ENCODE assay signal across 26 cellular contexts in the genomic region with DNA sequence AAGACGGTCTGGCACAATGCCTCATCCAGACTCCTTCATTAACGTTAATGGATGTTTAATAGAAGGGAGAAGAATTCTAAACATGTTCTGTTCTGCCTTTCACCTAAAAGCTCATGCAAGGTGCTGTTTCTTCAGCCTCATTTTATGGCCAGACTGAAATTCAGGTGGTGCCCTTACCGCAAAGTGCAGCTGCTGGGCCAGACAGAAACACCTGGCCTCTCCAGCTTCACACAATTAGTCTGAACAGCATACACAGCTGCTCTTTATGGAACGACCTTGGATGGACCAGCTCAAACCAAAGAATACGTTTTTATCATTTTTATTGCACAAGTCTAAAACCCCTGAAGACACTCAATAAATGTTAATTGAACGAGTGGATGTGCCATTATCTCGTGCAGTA. TPM values are rescaled to one million over a fixed set of nuclear protein-coding genes. Genes with fewer than 3 reads are reported as not detected.
DNase-seq lines count a peak whose midpoint lies in the region; ATAC-seq lines count a peak whose summit lies in the region.
"Had no signal": no experiment of that assay in that cellular context is flagged by ENCODE, and none has a peak within 500 bp of the region (broad histone marks: within the 10 kb centered on the region; RNA-seq: fewer than 3 reads in every experiment).

No MANE protein-coding gene starts in this region.

- intact Hi-C loops in left colon (cut with DNase I, micrococcal nuclease), result no loop called here

- DNase-seq in NCI-H1092 (lab: John Stamatoyannopoulos, UW), result peak; percentile 81
- peak; percentile 28 to 86 for DNase-seq in NCI-H2081 (lab: John Stamatoyannopoulos, UW)
- DNase-seq in NCI-H69 (lab: John Stamatoyannopoulos, UW), result peak; percentile 95
- DNase-seq in left colon, result no peak
- DNase-seq in NCI-H82 treated with DMSO at 0.1 percent for 48 hours (lab: John Stamatoyannopoulos, UW; ENCODE audit: unreplicated experiment), result no peak
- no peak for DNase-seq in NCI-H1048 (lab: John Stamatoyannopoulos, UW)
- DNase-seq in HUDEP-2 (lab: John Stamatoyannopoulos, UW; ENCODE audit: unreplicated experiment in 76 of 76), result no peak
- DNase-seq: activated CD4-positive, alpha-beta T cell treated with anti-CD3 and anti-CD28 coated beads, Interleukin-2, amount 50 U/mL, for 48 hours; activated gamma-delta T cell; body of pancreas; effector CD8-positive, alpha-beta T cell; foreskin melanocyte; GDM1; immature natural killer cell; left lung; MV-4-11; NK-92 treated with Interleukin-12 subunit alpha and Interleukin-12 subunit beta, amount 100 ng/mL, for 24 hours; pancreas; stimulated activated CD4-positive, alpha-beta T cell treated with anti-CD3 and anti-CD28 coated beads, Interleukin-4, amount 100 ng/mL, for 4 hours; stimulated activated naive CD8-positive, alpha-beta T cell treated with anti-CD3 and anti-CD28 coated beads, Interleukin-15, Interleukin-2, amounts not matched to agents 100 U/mL and 50 U/mL, for 24 hours; T-helper 9 cell had no signal

- ATAC-seq in left colon, result peak; percentile 37
- ATAC-seq: body of pancreas; HCT116; left lung; natural killer cell treated with Interleukin-12 subunit alpha and Interleukin-12 subunit beta and Interleukin-15 and Interleukin-18, amount 100 ng/mL, for 72 hours; pancreas; stimulated activated naive CD8-positive, alpha-beta T cell treated with anti-CD3 and anti-CD28 coated beads, Interleukin-15, Interleukin-2, amounts not matched to agents 100 U/mL and 50 U/mL, for 24 hours; WTC11 had no signal

RNA-seq across cellular contexts. Expression of a gene that starts 4.6 kb away (rescaled TPM):
- total RNA-seq in left colon, result 1 to 10 TPM in 1 of 2 donors, under 1 TPM in 1; 0.95 to 1.1 TPM
- total RNA-seq: HT-29; natural killer cell treated with Interleukin-12 subunit alpha and Interleukin-12 subunit beta and Interleukin-15 and Interleukin-18, amount 100 ng/mL, for 72 hours; RPMI7951 had no signal

Comparison
In these comparisons a context has a peak if more than half of its experiments do, and no peak if none do; other contexts are left out.
1. DNase-seq: peak in NCI-H1092 (single experiment), NCI-H2081 (2 of 2) and NCI-H69 (single experiment); none in left colon (0 of 2), NCI-H82 treated with DMSO at 0.1 percent for 48 hours (single experiment), NCI-H1048 (single experiment) and HUDEP-2 (0 of 76).